17 cellular contexts compared by ENCODE assay signal in genomic region chr2:146079216-146079615, GRCh38.
DNase-seq lines count a peak whose midpoint lies in the region; ATAC-seq, FAIRE-seq and TF ChIP-seq lines count a peak whose summit lies in the region.
"Had no signal": no experiment of that assay in that cellular context is flagged by ENCODE, and none has a peak within 500 bp of the region (broad histone marks: within the 10 kb centered on the region; RNA-seq: fewer than 3 reads in every experiment).

No MANE protein-coding gene starts in this region.

- H3K4me1 ChIP-seq in astrocyte (ENCODE audit: insufficient read depth, low read length) = no peaks in the 10 kb centered on the region
- no peaks in the 10 kb centered on the region for H3K4me1 ChIP-seq in SJCRH30
- H3K4me1 ChIP-seq in OCI-LY7 (ENCODE audit: insufficient read depth, low read length, poor library complexity, severe bottlenecking) = no peaks in the 10 kb centered on the region

- H3K9me3 Mint-ChIP-seq in astrocyte (ENCODE audit: unreplicated experiment) = no peaks in the 10 kb centered on the region

- H2AFZ ChIP-seq in astrocyte (ENCODE audit: low read depth, low read length) = no peak overlapping the region
- H2AFZ ChIP-seq in OCI-LY7 (ENCODE audit: low read length) = no peak overlapping the region
- H2AFZ ChIP-seq: PC-9 had no signal

- no peaks in the 10 kb centered on the region for H4K20me1 ChIP-seq in astrocyte (ENCODE audit: insufficient read depth, low read length)
- H4K20me1 ChIP-seq in OCI-LY7 (ENCODE audit: insufficient read depth, low read length) = no peaks in the 10 kb centered on the region

- DNase-seq in HCEC 1CT = peak; percentile 3
- peak; percentile 50 for DNase-seq in NCI-H226
- peak; percentile 20 for DNase-seq in astrocyte (ENCODE audit: low read depth)
- DNase-seq in kidney glomerular epithelial cell (lab: John Stamatoyannopoulos, UW) = peak; percentile 24
- DNase-seq in SJCRH30 = no peak
- no peak for DNase-seq in OCI-LY7 (ENCODE audit: low spot score)
- DNase-seq: ACHN, C1 segment of cervical spinal cord, GOT3, NCI-H1105, NCI-H1694, NCI-H510A treated with DMSO at 0.1 percent for 48 hours, NCI-H774, PC-9 had no signal

- H3K36me3 Mint-ChIP-seq in astrocyte (ENCODE audit: low read depth, unreplicated experiment) = no peaks in the 10 kb centered on the region

- no peak overlapping the region for H3K4me2 ChIP-seq in astrocyte (ENCODE audit: low read length)
- no peak overlapping the region for H3K4me2 ChIP-seq in OCI-LY7 (ENCODE audit: low read length)
- H3K4me2 ChIP-seq: PC-9 had no signal

- H3K9me3 ChIP-seq in astrocyte (ENCODE audit: insufficient read depth, low read depth, low read length) (no peaks in the 10 kb centered on the region), SJCRH30 (replicated peaks) (no peaks in the 10 kb centered on the region), OCI-LY7 (ENCODE audit: low read length) (no peaks in the 10 kb centered on the region)

- H3K4me3 Mint-ChIP-seq in astrocyte (ENCODE audit: unreplicated experiment) = no peak overlapping the region

- no peak for FAIRE-seq in astrocyte (lab: Jason Lieb, UNC)
- FAIRE-seq: D721Med had no signal

- CTCF ChIA-PET in OCI-LY7 (lab: Charles Lee; ENCODE audit: unreplicated experiment) = no interaction called here

- no peak for TF ChIP-seq CTCF in astrocyte (IDR thresholded peaks at IDR 0.05; ENCODE audit: insufficient read depth, low read depth, low read length)
- TF ChIP-seq CTCF in OCI-LY7 (conservative IDR thresholded peaks at IDR 0.05; ENCODE audit: low read length) = no peak

- no peaks in the 10 kb centered on the region for H3K27me3 Mint-ChIP-seq in astrocyte (ENCODE audit: low read depth, unreplicated experiment)

- H3K36me3 ChIP-seq in astrocyte (ENCODE audit: insufficient read depth, low read length) = no peaks in the 10 kb centered on the region
- no peaks in the 10 kb centered on the region for H3K36me3 ChIP-seq in SJCRH30
- no peaks in the 10 kb centered on the region for H3K36me3 ChIP-seq in OCI-LY7 (ENCODE audit: insufficient read depth, low read length)

- no peak overlapping the region for H3K27ac Mint-ChIP-seq in astrocyte (ENCODE audit: unreplicated experiment)

- intact Hi-C loops in OCI-LY7 (cut with micrococcal nuclease; ENCODE audit: unreplicated experiment) = no loop called here

- H3K27me3 ChIP-seq in astrocyte (ENCODE audit: insufficient read depth, low read length) = no peaks in the 10 kb centered on the region
- no peaks in the 10 kb centered on the region for H3K27me3 ChIP-seq in SJCRH30

- POLR2A ChIA-PET in OCI-LY7 (lab: Charles Lee) = interaction anchor here (0.6 kb wide), 1 partner anchor 10 kb away, joined by 5 read pairs; no protein-coding TSS in a partner anchor

- no TSS peak for BruUV-seq in OCI-LY7 (replicated peaks; lab: Mats Ljungman, UMichigan)

- H3K79me2 ChIP-seq in astrocyte (ENCODE audit: insufficient read depth, low read length) (no peaks in the 10 kb centered on the region), OCI-LY7 (ENCODE audit: insufficient read depth, low read depth, low read length) (no peaks in the 10 kb centered on the region)

- no peak for ATAC-seq in GM21528 (IDR thresholded peaks at IDR 0.05; ENCODE audit: low FRiP score, unreplicated experiment)

- H3K4me1 Mint-ChIP-seq in astrocyte (ENCODE audit: low read depth, unreplicated experiment) = peaks cover 5% of the 10 kb centered on the region

- H3K27ac ChIP-seq in astrocyte (ENCODE audit: low read depth, low read length) (no peak overlapping the region), SJCRH30 (no peak overlapping the region), OCI-LY7 (ENCODE audit: low read depth, low read length, poor library complexity, severe bottlenecking) (no peak overlapping the region)
- H3K27ac ChIP-seq: PC-9, RWPE1 had no signal

- H3K9ac ChIP-seq in astrocyte (ENCODE audit: low read length) = no peak overlapping the region

- no peak overlapping the region for H3K4me3 ChIP-seq in astrocyte (ENCODE audit: insufficient read depth, low read depth, low read length)
- H3K4me3 ChIP-seq in SJCRH30 = no peak overlapping the region
- H3K4me3 ChIP-seq in OCI-LY7 (ENCODE audit: low read depth, low read length, poor library complexity, severe bottlenecking) = no peak overlapping the region
- H3K4me3 ChIP-seq: PC-9 had no signal

- H3K9me2 ChIP-seq in OCI-LY7 (ENCODE audit: insufficient read depth, low read length) = no peaks in the 10 kb centered on the region

Comparison
In these comparisons a context has a peak if more than half of its experiments do, and no peak if none do; other contexts are left out.
1. DNase-seq: peak in HCEC 1CT (single experiment), NCI-H226 (single experiment), astrocyte (single experiment) and kidney glomerular epithelial cell (single experiment); none in SJCRH30 (0 of 2) and OCI-LY7 (single experiment).